ENCODE assay signal across 8 cellular contexts in genomic region chr16:83967838-83968482, GRCh38. TPM values are rescaled to one million over a fixed set of nuclear protein-coding genes. Genes with fewer than 3 reads are reported as not detected.
A peak's percentile ranks its signal among the peaks of the same experiment; 100 is the strongest.
DNase-seq lines count a peak whose midpoint lies in the region; ATAC-seq, FAIRE-seq and TF ChIP-seq lines count a peak whose summit lies in the region.

TSS of gene NECAB2 (plus strand) at chr16:83968244. CDS start at chr16:83968649, 405 bp downstream.

- FAIRE-seq in RCC 7860 (lab: Jason Lieb, UNC) = no peak

- no peaks in the 10 kb centered on the region for H3K4me1 Mint-ChIP-seq in activated CD4-positive, alpha-beta T cell treated with anti-CD3 and anti-CD28 coated beads for 36 hours
- H3K4me1 Mint-ChIP-seq in immature natural killer cell = peaks cover 0 to 3% of the 10 kb centered on the region in 2 donors
- H3K4me1 Mint-ChIP-seq in stimulated activated naive B cell treated with anti-CD40 and anti-IgM and Interleukin-4, amounts not matched to agents 10 μg/mL and 1 μg/mL and 100 μg/mL, for 72 hours = peaks cover 8 to 14% of the 10 kb centered on the region in 2 donors

- no TSS peak for BruUV-seq in mammary epithelial cell (replicated peaks; lab: Mats Ljungman, UMichigan)

- no peak within 1 kb of the TSS for H3K27ac ChIP-seq in mammary epithelial cell (ENCODE audit: insufficient read depth, low read depth, low read length)

- no peaks in the 10 kb centered on the region for H3K79me2 ChIP-seq in mammary epithelial cell (ENCODE audit: insufficient read depth, low read length)

- no peaks in the 10 kb centered on the region for H3K9me3 Mint-ChIP-seq in activated CD4-positive, alpha-beta T cell treated with anti-CD3 and anti-CD28 coated beads for 36 hours (ENCODE audit: low read depth)
- no peaks in the 10 kb centered on the region for H3K9me3 Mint-ChIP-seq in immature natural killer cell
- no peaks in the 10 kb centered on the region for H3K9me3 Mint-ChIP-seq in stimulated activated naive B cell treated with anti-CD40 and anti-IgM and Interleukin-4, amounts not matched to agents 10 μg/mL and 1 μg/mL and 100 μg/mL, for 72 hours

- POLR2A ChIA-PET in activated CD4-positive, alpha-beta T cell treated with anti-CD3 and anti-CD28 coated beads for 36 hours (lab: Charles Lee) = no interaction called here

- peak within 1 kb of the TSS; percentile 54 for H3K4me2 ChIP-seq in mammary epithelial cell (ENCODE audit: insufficient read depth, low read depth, low read length)

- H3K36me3 Mint-ChIP-seq in activated CD4-positive, alpha-beta T cell treated with anti-CD3 and anti-CD28 coated beads for 36 hours (ENCODE audit: low read depth) = no peaks in the 10 kb centered on the region
- no peaks in the 10 kb centered on the region for H3K36me3 Mint-ChIP-seq in immature natural killer cell
- peaks cover 16 to 26% of the 10 kb centered on the region in 2 donors for H3K36me3 Mint-ChIP-seq in stimulated activated naive B cell treated with anti-CD40 and anti-IgM and Interleukin-4, amounts not matched to agents 10 μg/mL and 1 μg/mL and 100 μg/mL, for 72 hours

- TF ChIP-seq CTCF in NB4 (IDR thresholded peaks at IDR 0.05; ENCODE audit: low read depth, low read length) (peak; percentile 17), mammary epithelial cell (conservative IDR thresholded peaks at IDR 0.05 in 1 of 2, IDR thresholded peaks at IDR 0.05 in 1 of 2; ENCODE audit: extremely low read depth in 1 of 2, insufficient read depth in 1 of 2, low read depth in 1 of 2, low read length in 2 of 2) (peak; percentile 20 to 60)

- H3K36me3 ChIP-seq in mammary epithelial cell (ENCODE audit: insufficient read depth, low read length) = no peaks in the 10 kb centered on the region

- H3K4me1 ChIP-seq in mammary epithelial cell (ENCODE audit: insufficient read depth, low read length) = no peaks in the 10 kb centered on the region

- H3K4me3 ChIP-seq in NB4 (ENCODE audit: low read depth, low read length) (no peak within 1 kb of the TSS), mammary epithelial cell (replicated peaks in 1 of 3; ENCODE audit: insufficient read depth in 1 of 3, low read depth in 2 of 3, low read length in 3 of 3) (peak within 1 kb of the TSS in 2 of 3 experiments; percentile 6 to 34)

- DNase-seq in activated CD4-positive, alpha-beta T cell treated with anti-CD3 and anti-CD28 coated beads for 36 hours = peak; percentile 44
- no peak for DNase-seq in activated CD4-positive, alpha-beta T cell treated with anti-CD3 and anti-CD28 coated beads, Interleukin-2, amount 50 U/mL, for 1 hour
- peak; percentile 45 for DNase-seq in NB4 (ENCODE audit: low read depth)
- no peak for DNase-seq in mammary epithelial cell
- no peak for DNase-seq in immature natural killer cell
- no peak for DNase-seq in stimulated activated naive B cell treated with anti-CD40 and anti-IgM and Interleukin-4, amounts not matched to agents 10 μg/mL and 1 μg/mL and 100 μg/mL, for 72 hours
- DNase-seq in activated effector memory CD4-positive, alpha-beta T cell treated with anti-CD3 and anti-CD28 coated beads, Interleukin-2, amount 50 U/mL, for 16 hours = no peak
- DNase-seq in RCC 7860 (ENCODE audit: low spot score) = no peak

- in situ Hi-C loops in mammary epithelial cell (cut with MboI; ENCODE audit: low sequenced_read_pairs in 2 of 2) = no loop called here

- H3K9ac ChIP-seq in mammary epithelial cell (ENCODE audit: insufficient read depth, low read length) = no peak within 1 kb of the TSS

- WGBS in mammary epithelial cell (ENCODE audit: low coverage, missing lambda C conversion rate) = 30% methylated on average over 2 of the region's 56 CpGs

- no peaks in the 10 kb centered on the region for H3K9me3 ChIP-seq in mammary epithelial cell (replicated peaks; ENCODE audit: insufficient read depth, low read length)

- H3K27me3 ChIP-seq in mammary epithelial cell (ENCODE audit: insufficient read depth, low read length) = peaks cover 6% of the 10 kb centered on the region

- TF ChIP-seq POLR2A in NB4 (IDR thresholded peaks at IDR 0.05; ENCODE audit: extremely low read depth, insufficient read length) = no peak

- H3K27ac Mint-ChIP-seq in activated CD4-positive, alpha-beta T cell treated with anti-CD3 and anti-CD28 coated beads for 36 hours = no peak within 1 kb of the TSS
- H3K27ac Mint-ChIP-seq in immature natural killer cell = no peak within 1 kb of the TSS
- H3K27ac Mint-ChIP-seq in stimulated activated naive B cell treated with anti-CD40 and anti-IgM and Interleukin-4, amounts not matched to agents 10 μg/mL and 1 μg/mL and 100 μg/mL, for 72 hours = no peak within 1 kb of the TSS

- H3K27me3 Mint-ChIP-seq in activated CD4-positive, alpha-beta T cell treated with anti-CD3 and anti-CD28 coated beads for 36 hours = peaks cover 16% of the 10 kb centered on the region
- H3K27me3 Mint-ChIP-seq in immature natural killer cell (ENCODE audit: low read depth in 3 of 3) = peaks cover 0 to 10% (median 6%) of the 10 kb centered on the region in 3 donors
- peaks cover 31 to 48% of the 10 kb centered on the region in 2 donors for H3K27me3 Mint-ChIP-seq in stimulated activated naive B cell treated with anti-CD40 and anti-IgM and Interleukin-4, amounts not matched to agents 10 μg/mL and 1 μg/mL and 100 μg/mL, for 72 hours

- H4K20me1 ChIP-seq in mammary epithelial cell (ENCODE audit: insufficient read depth, low read length) = no peaks in the 10 kb centered on the region

- dilution Hi-C loops in mammary epithelial cell (cut with HindIII; ENCODE audit: low sequenced_read_pairs) = no loop called here

- ATAC-seq in activated CD4-positive, alpha-beta T cell treated with anti-CD3 and anti-CD28 coated beads for 36 hours = peak; percentile 42
- peak; percentile 72 to 78 for ATAC-seq in stimulated activated naive B cell treated with anti-CD40 and anti-IgM and Interleukin-4, amounts not matched to agents 10 μg/mL and 1 μg/mL and 100 μg/mL, for 72 hours (replicated peaks)

- intact Hi-C loops in activated CD4-positive, alpha-beta T cell treated with anti-CD3 and anti-CD28 coated beads for 36 hours (cut with DNase I, micrococcal nuclease) = loop anchor here in 1 of 2 experiments (1.0 kb wide), 1 partner anchor 97 kb away; no protein-coding TSS in a partner anchor
- intact Hi-C loops in mammary epithelial cell (cut with micrococcal nuclease) = loop anchor here (1.0 to 5.0 kb wide), 3 partner anchors 41 to 97 kb away; no protein-coding TSS in a partner anchor

- CTCF ChIA-PET in activated CD4-positive, alpha-beta T cell treated with anti-CD3 and anti-CD28 coated beads for 36 hours (lab: Charles Lee) = no interaction called here
- CTCF ChIA-PET in mammary epithelial cell (lab: Charles Lee; ENCODE audit: low non-redundant PET) = no interaction called here

- no peak within 1 kb of the TSS for H3K4me3 Mint-ChIP-seq in activated CD4-positive, alpha-beta T cell treated with anti-CD3 and anti-CD28 coated beads for 36 hours
- H3K4me3 Mint-ChIP-seq in immature natural killer cell = peak within 1 kb of the TSS; percentile 64 to 78 (median 69)
- H3K4me3 Mint-ChIP-seq in stimulated activated naive B cell treated with anti-CD40 and anti-IgM and Interleukin-4, amounts not matched to agents 10 μg/mL and 1 μg/mL and 100 μg/mL, for 72 hours = peak within 1 kb of the TSS; percentile 71 to 72

- no peak within 1 kb of the TSS for H2AFZ ChIP-seq in mammary epithelial cell (ENCODE audit: low read depth, low read length)

RNA-seq across cellular contexts. Expression of gene NECAB2, which starts in this region (rescaled TPM):
- not detected for total RNA-seq in activated CD4-positive, alpha-beta T cell treated with anti-CD3 and anti-CD28 coated beads for 36 hours
- total RNA-seq in mammary epithelial cell = under 1 TPM in 1 of 2 donors, not detected in 1; 0.87 TPM
- polyA plus RNA-seq in mammary epithelial cell (0.02 TPM), immature natural killer cell (not detected)
- polyA minus RNA-seq in mammary epithelial cell = not detected

Comparison
In these comparisons a context has a peak if more than half of its experiments do, and no peak if none do; other contexts are left out.
1. Peak in DNase-seq and ATAC-seq in activated CD4-positive, alpha-beta T cell treated with anti-CD3 and anti-CD28 coated beads for 36 hours; RNA of the gene not detected or under 1 TPM.